1 cellular context compared by ENCODE assay signal in the genomic region with DNA sequence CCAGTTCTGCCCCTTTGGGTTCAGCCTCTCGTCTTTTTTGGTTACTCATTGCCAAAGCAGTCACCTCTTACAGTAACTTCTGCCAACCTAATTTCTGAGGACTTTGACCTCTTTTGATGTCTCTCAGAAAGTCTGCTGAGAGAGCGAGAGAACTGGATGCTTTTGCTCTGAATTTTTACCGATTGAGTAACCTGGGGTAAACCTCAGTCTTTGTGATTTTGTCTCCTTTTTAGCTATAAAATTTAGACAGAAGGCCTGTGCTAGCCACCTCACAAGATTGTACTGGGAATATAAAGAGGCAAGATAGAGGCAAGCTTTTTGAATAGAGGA.
TF ChIP-seq lines count a peak whose summit lies in the region.

No MANE protein-coding gene starts in this region.

TF ChIP-seq in A549, 52 proteins besides CTCF, POLR2A, EP300 and RAD21 (continued from another document):
- TF ChIP-seq, protein P1, sequence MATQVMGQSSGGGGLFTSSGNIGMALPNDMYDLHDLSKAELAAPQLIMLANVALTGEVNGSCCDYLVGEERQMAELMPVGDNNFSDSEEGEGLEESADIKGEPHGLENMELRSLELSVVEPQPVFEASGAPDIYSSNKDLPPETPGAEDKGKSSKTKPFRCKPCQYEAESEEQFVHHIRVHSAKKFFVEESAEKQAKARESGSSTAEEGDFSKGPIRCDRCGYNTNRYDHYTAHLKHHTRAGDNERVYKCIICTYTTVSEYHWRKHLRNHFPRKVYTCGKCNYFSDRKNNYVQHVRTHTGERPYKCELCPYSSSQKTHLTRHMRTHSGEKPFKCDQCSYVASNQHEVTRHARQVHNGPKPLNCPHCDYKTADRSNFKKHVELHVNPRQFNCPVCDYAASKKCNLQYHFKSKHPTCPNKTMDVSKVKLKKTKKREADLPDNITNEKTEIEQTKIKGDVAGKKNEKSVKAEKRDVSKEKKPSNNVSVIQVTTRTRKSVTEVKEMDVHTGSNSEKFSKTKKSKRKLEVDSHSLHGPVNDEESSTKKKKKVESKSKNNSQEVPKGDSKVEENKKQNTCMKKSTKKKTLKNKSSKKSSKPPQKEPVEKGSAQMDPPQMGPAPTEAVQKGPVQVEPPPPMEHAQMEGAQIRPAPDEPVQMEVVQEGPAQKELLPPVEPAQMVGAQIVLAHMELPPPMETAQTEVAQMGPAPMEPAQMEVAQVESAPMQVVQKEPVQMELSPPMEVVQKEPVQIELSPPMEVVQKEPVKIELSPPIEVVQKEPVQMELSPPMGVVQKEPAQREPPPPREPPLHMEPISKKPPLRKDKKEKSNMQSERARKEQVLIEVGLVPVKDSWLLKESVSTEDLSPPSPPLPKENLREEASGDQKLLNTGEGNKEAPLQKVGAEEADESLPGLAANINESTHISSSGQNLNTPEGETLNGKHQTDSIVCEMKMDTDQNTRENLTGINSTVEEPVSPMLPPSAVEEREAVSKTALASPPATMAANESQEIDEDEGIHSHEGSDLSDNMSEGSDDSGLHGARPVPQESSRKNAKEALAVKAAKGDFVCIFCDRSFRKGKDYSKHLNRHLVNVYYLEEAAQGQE (IDR thresholded peaks at IDR 0.05) = no peak
- no peak for TF ChIP-seq HOXB5 (CRISPR knock-in tag; IDR thresholded peaks at IDR 0.05)
- no peak for TF ChIP-seq MYC (IDR thresholded peaks at IDR 0.05; ENCODE audit: borderline replicate concordance, low read length)
- no peak for TF ChIP-seq RCOR1 (IDR thresholded peaks at IDR 0.05; ENCODE audit: low read depth, low read length)
- TF ChIP-seq, protein P2, sequence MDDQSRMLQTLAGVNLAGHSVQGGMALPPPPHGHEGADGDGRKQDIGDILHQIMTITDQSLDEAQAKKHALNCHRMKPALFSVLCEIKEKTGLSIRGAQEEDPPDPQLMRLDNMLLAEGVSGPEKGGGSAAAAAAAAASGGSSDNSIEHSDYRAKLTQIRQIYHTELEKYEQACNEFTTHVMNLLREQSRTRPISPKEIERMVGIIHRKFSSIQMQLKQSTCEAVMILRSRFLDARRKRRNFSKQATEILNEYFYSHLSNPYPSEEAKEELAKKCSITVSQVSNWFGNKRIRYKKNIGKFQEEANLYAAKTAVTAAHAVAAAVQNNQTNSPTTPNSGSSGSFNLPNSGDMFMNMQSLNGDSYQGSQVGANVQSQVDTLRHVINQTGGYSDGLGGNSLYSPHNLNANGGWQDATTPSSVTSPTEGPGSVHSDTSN (IDR thresholded peaks at IDR 0.05) = no peak
- TF ChIP-seq ATOH8 (CRISPR knock-in tag; IDR thresholded peaks at IDR 0.05; ENCODE audit: low read depth) = no peak
- TF ChIP-seq NR3C1 (IDR thresholded peaks at IDR 0.05) = no peak
- TF ChIP-seq ZSCAN20 (CRISPR knock-in tag; IDR thresholded peaks at IDR 0.05) = no peak
- TF ChIP-seq HOXA7 (CRISPR knock-in tag; IDR thresholded peaks at IDR 0.05) = no peak
- TF ChIP-seq MAFK (IDR thresholded peaks at IDR 0.05; ENCODE audit: partially characterized antibody) = no peak
- no peak for TF ChIP-seq CHD2 (IDR thresholded peaks at IDR 0.05; ENCODE audit: low read length, partially characterized antibody)
- TF ChIP-seq JUN (IDR thresholded peaks at IDR 0.05) = peak; percentile 57 to 69; a peak in 3 of 5 replicates
- no peak for TF ChIP-seq HES2 (IDR thresholded peaks at IDR 0.05)
- peak; percentile 49; the same call in 1 of the 3 replicates for TF ChIP-seq BCL3 (IDR thresholded peaks at IDR 0.05)
- no peak for TF ChIP-seq BHLHE40 (IDR thresholded peaks at IDR 0.05; ENCODE audit: low read depth, low read length)
- no peak for TF ChIP-seq RNF2 (IDR thresholded peaks at IDR 0.05; ENCODE audit: borderline replicate concordance, low read depth)
- TF ChIP-seq RFX5 (IDR thresholded peaks at IDR 0.05) = no peak
- TF ChIP-seq CBX2 (IDR thresholded peaks at IDR 0.05; ENCODE audit: borderline replicate concordance, low read depth) = no peak
- TF ChIP-seq MAZ (IDR thresholded peaks at IDR 0.05; ENCODE audit: borderline replicate concordance, low read depth, low read length) = no peak
- no peak for TF ChIP-seq FOXS1 (CRISPR knock-in tag; IDR thresholded peaks at IDR 0.05)
- no peak for TF ChIP-seq FOSB (CRISPR knock-in tag; IDR thresholded peaks at IDR 0.05)
- TF ChIP-seq ZFP36 (IDR thresholded peaks at IDR 0.05; ENCODE audit: borderline replicate concordance, partially characterized antibody) = no peak
- TF ChIP-seq, protein P3, sequence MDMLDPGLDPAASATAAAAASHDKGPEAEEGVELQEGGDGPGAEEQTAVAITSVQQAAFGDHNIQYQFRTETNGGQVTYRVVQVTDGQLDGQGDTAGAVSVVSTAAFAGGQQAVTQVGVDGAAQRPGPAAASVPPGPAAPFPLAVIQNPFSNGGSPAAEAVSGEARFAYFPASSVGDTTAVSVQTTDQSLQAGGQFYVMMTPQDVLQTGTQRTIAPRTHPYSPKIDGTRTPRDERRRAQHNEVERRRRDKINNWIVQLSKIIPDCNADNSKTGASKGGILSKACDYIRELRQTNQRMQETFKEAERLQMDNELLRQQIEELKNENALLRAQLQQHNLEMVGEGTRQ (IDR thresholded peaks at IDR 0.05) = no peak
- TF ChIP-seq CHD4 (IDR thresholded peaks at IDR 0.05; ENCODE audit: borderline replicate concordance) = no peak
- TF ChIP-seq HMGXB4 (CRISPR knock-in tag; IDR thresholded peaks at IDR 0.05; ENCODE audit: borderline replicate concordance) = no peak
- TF ChIP-seq HOXB13 (CRISPR knock-in tag; IDR thresholded peaks at IDR 0.05; ENCODE audit: low read depth) = no peak
- no peak for TF ChIP-seq HDAC2 (IDR thresholded peaks at IDR 0.05)
- no peak for TF ChIP-seq KDM1A (IDR thresholded peaks at IDR 0.05; ENCODE audit: low read depth)
- TF ChIP-seq ESRRA (IDR thresholded peaks at IDR 0.05; ENCODE audit: borderline replicate concordance, low read length) = 0 out of 2 replicates have a peak, but pooled peaks have one; percentile 26
- TF ChIP-seq E2F6 (IDR thresholded peaks at IDR 0.05; ENCODE audit: borderline replicate concordance, low read depth) = no peak
- no peak for TF ChIP-seq RARB (CRISPR knock-in tag; IDR thresholded peaks at IDR 0.05)
- TF ChIP-seq KDM5A (IDR thresholded peaks at IDR 0.05) = no peak
- TF ChIP-seq JUNB (IDR thresholded peaks at IDR 0.05) = 0 out of 2 replicates have a peak, but pooled peaks have one; percentile 21
